Comparison of ENCODE assay signal across 8 cellular contexts in genomic region chr6:156791261-156791850, GRCh38. TPM values are rescaled to one million over a fixed set of nuclear protein-coding genes. Genes with fewer than 3 reads are reported as not detected.
DNase-seq lines count a peak whose midpoint lies in the region; ATAC-seq, FAIRE-seq and TF ChIP-seq lines count a peak whose summit lies in the region.

No MANE protein-coding gene starts in this region.

- no peaks in the 10 kb centered on the region for H3K9me3 Mint-ChIP-seq in activated CD4-positive, alpha-beta T cell treated with anti-CD3 and anti-CD28 coated beads for 36 hours (ENCODE audit: low read depth)
- no peaks in the 10 kb centered on the region for H3K9me3 Mint-ChIP-seq in activated naive CD8-positive, alpha-beta T cell (ENCODE audit: low read depth)

- FAIRE-seq in kidney (lab: Jason Lieb, UNC): no peak

- peaks cover 10 to 22% of the 10 kb centered on the region in 2 donors for H3K4me1 ChIP-seq in kidney (ENCODE audit: control insufficient read depth in 1 of 2, insufficient read depth in 1 of 2, low read depth in 1 of 2, low read length in 2 of 2)

- POLR2A ChIA-PET in activated CD4-positive, alpha-beta T cell treated with anti-CD3 and anti-CD28 coated beads for 36 hours (lab: Charles Lee): interaction anchor here (0.6 to 1.1 kb wide), 2 partner anchors 13 to 1426 kb away, joined by 3 to 5 read pairs; no protein-coding TSS in a partner anchor

- peak; percentile 46 for DNase-seq in activated CD4-positive, alpha-beta T cell treated with anti-CD3 and anti-CD28 coated beads for 36 hours
- no peak for DNase-seq in activated CD4-positive, alpha-beta T cell treated with anti-CD3 and anti-CD28 coated beads, Interleukin-2, amount 50 U/mL, for 48 hours
- DNase-seq in NCI-H146 (lab: John Stamatoyannopoulos, UW): peak; percentile 78
- DNase-seq in left lobe of liver (ENCODE audit: low spot score): no peak
- DNase-seq in ureter (ENCODE audit: low spot score): no peak
- no peak for DNase-seq in kidney

- peaks cover 7% of the 10 kb centered on the region for H3K36me3 Mint-ChIP-seq in activated CD4-positive, alpha-beta T cell treated with anti-CD3 and anti-CD28 coated beads for 36 hours (ENCODE audit: low read depth)
- peaks cover 2% of the 10 kb centered on the region for H3K36me3 Mint-ChIP-seq in activated naive CD8-positive, alpha-beta T cell

- H3K4me1 Mint-ChIP-seq in activated CD4-positive, alpha-beta T cell treated with anti-CD3 and anti-CD28 coated beads for 36 hours: peaks cover 91% of the 10 kb centered on the region
- H3K4me1 Mint-ChIP-seq in activated naive CD8-positive, alpha-beta T cell (ENCODE audit: low read depth): peaks cover 92% of the 10 kb centered on the region

- H3K4me3 Mint-ChIP-seq in activated CD4-positive, alpha-beta T cell treated with anti-CD3 and anti-CD28 coated beads for 36 hours: peak overlapping the region; percentile 47
- H3K4me3 Mint-ChIP-seq in activated naive CD8-positive, alpha-beta T cell: peak overlapping the region; percentile 63

- no peak overlapping the region for H3K9ac ChIP-seq in kidney (ENCODE audit: low read length in 2 of 2)

- no peaks in the 10 kb centered on the region for H3K9me3 ChIP-seq in kidney (ENCODE audit: control insufficient read depth in 1 of 2, low read length in 2 of 2)

- peak overlapping the region; percentile 92 for H3K27ac Mint-ChIP-seq in activated CD4-positive, alpha-beta T cell treated with anti-CD3 and anti-CD28 coated beads for 36 hours
- H3K27ac Mint-ChIP-seq in activated naive CD8-positive, alpha-beta T cell: peak overlapping the region; percentile 92

- peak; percentile 85 for ATAC-seq in activated CD4-positive, alpha-beta T cell treated with anti-CD3 and anti-CD28 coated beads for 36 hours
- ATAC-seq in HG02588 (IDR thresholded peaks at IDR 0.05; ENCODE audit: unreplicated experiment) (peak; percentile 69), left lobe of liver (peak; percentile 56)

- CTCF ChIA-PET in activated CD4-positive, alpha-beta T cell treated with anti-CD3 and anti-CD28 coated beads for 36 hours (lab: Charles Lee): interaction anchor here (0.8 to 2.2 kb wide), 7 partner anchors 9 to 141 kb away, joined by 3 to 8 read pairs (median 3); no protein-coding TSS in a partner anchor

- H3K36me3 ChIP-seq in kidney (ENCODE audit: control insufficient read depth in 1 of 2, insufficient read depth in 2 of 2, low read length in 2 of 2): no peaks in the 10 kb centered on the region

- peak overlapping the region in 1 of 2 donors; percentile 2 for H3K27ac ChIP-seq in kidney (ENCODE audit: low read depth in 2 of 2, low read length in 2 of 2)

- no peak for TF ChIP-seq CTCF in kidney (IDR thresholded peaks at IDR 0.05; ENCODE audit: borderline replicate concordance, extremely low read depth, insufficient read depth)

- intact Hi-C loops in activated CD4-positive, alpha-beta T cell treated with anti-CD3 and anti-CD28 coated beads for 36 hours (cut with DNase I, micrococcal nuclease): loop anchor here in 1 of 2 experiments (1.0 kb wide), 1 partner anchor 11 kb away; no protein-coding TSS in a partner anchor
- intact Hi-C loops in kidney (cut with DNase I): no loop called here

- peak overlapping the region in 1 of 2 donors; percentile 9 for H3K4me3 ChIP-seq in kidney (ENCODE audit: low read length in 2 of 2)

- H3K27me3 Mint-ChIP-seq in activated CD4-positive, alpha-beta T cell treated with anti-CD3 and anti-CD28 coated beads for 36 hours: no peaks in the 10 kb centered on the region
- no peaks in the 10 kb centered on the region for H3K27me3 Mint-ChIP-seq in activated naive CD8-positive, alpha-beta T cell

RNA-seq across cellular contexts. Expression of gene ARID1B, which starts 14.2 kb away (rescaled TPM):
- 10 to 100 TPM; 42.2 to 53.6 TPM for total RNA-seq in activated CD4-positive, alpha-beta T cell treated with anti-CD3 and anti-CD28 coated beads for 36 hours
- total RNA-seq in left lobe of liver (26.4 TPM), ureter (223 TPM), kidney (110 TPM)
- 16.4 TPM for polyA plus RNA-seq in kidney (ENCODE audit: insufficient read depth, low read depth, low replicate concordance)

Comparison
In these comparisons a context has a peak if more than half of its experiments do, and no peak if none do; other contexts are left out.
1. DNase-seq: peak in activated CD4-positive, alpha-beta T cell treated with anti-CD3 and anti-CD28 coated beads for 36 hours (single experiment) and NCI-H146 (single experiment); none in activated CD4-positive, alpha-beta T cell treated with anti-CD3 and anti-CD28 coated beads, Interleukin-2, amount 50 U/mL, for 48 hours (0 of 2), left lobe of liver (single experiment), ureter (single experiment) and kidney (single experiment).
2. Peak in every context shown above with its lines, with median percentiles within 50 percentile points of each other: ATAC-seq.